8 cellular contexts compared by ENCODE assay signal in genomic region chr4:153127773-153128494, GRCh38.
DNase-seq lines count a peak whose midpoint lies in the region; ATAC-seq and TF ChIP-seq lines count a peak whose summit lies in the region.

No MANE protein-coding gene starts in this region.

- TF ChIP-seq CTCF in LNCaP clone FGC (IDR thresholded peaks at IDR 0.05; ENCODE audit: control insufficient read depth, extremely low read depth, insufficient read depth) = peak; percentile 77
- TF ChIP-seq CTCF in fibroblast of the aortic adventitia (IDR thresholded peaks at IDR 0.05; ENCODE audit: insufficient read depth, low read length) = peak; percentile 80
- peak; percentile 91 for TF ChIP-seq CTCF in neural crest cell (conservative IDR thresholded peaks at IDR 0.05)
- TF ChIP-seq CTCF in stomach (IDR thresholded peaks at IDR 0.05) = peak in 5 of 7 experiments; percentile 41 to 86 (median 80)

- peak; percentile 66 for ATAC-seq in GM21390 (IDR thresholded peaks at IDR 0.05; ENCODE audit: unreplicated experiment)

- H3K4me3 ChIP-seq in LNCaP clone FGC (ENCODE audit: low read depth, low read length) = no peak overlapping the region
- H3K4me3 ChIP-seq in fibroblast of the aortic adventitia (ENCODE audit: low read depth, low read length) = peak overlapping the region; percentile 6
- H3K4me3 ChIP-seq in stomach = peak overlapping the region in 2 of 4 donors; percentile 7 to 12

- WGBS in stomach, 5 donors = 16 to 20% (median 18%) methylated on average over 18 of the region's 18 CpGs

- intact Hi-C loops in stomach (cut with DNase I; ENCODE audit: low total_unique reads) = loop anchor here (5.0 to 10.0 kb wide), 2 partner anchors 46 to 283 kb away; no protein-coding TSS in a partner anchor

- H3K27ac ChIP-seq in stomach = no peak overlapping the region

- H3K27me3 ChIP-seq in stomach = no peaks in the 10 kb centered on the region

- DNase-seq in CD1c-positive myeloid dendritic cell (ENCODE audit: extremely low spot score) (peak; percentile 86), LNCaP clone FGC (ENCODE audit: low read depth) (peak; percentile 43), RKO (ENCODE audit: low spot score) (peak; percentile 82), fibroblast of the aortic adventitia (ENCODE audit: low read depth) (peak; percentile 90), neural crest cell (ENCODE audit: low read depth, low spot score) (peak; percentile 98), stomach (peak; percentile 92)
- DNase-seq in activated T-helper 1 cell treated with anti-CD3 and anti-CD28 coated beads, Interleukin-2, amount 50 U/mL, for 16 hours (ENCODE audit: low read depth in 1 of 2, low spot score in 1 of 2) = peak; percentile 70 to 71

- no peak for TF ChIP-seq POLR2A in stomach (IDR thresholded peaks at IDR 0.05)

- no peaks in the 10 kb centered on the region for H3K36me3 ChIP-seq in stomach

- peaks cover 15% of the 10 kb centered on the region for H3K4me1 Mint-ChIP-seq in neural crest cell

- H3K27me3 Mint-ChIP-seq in neural crest cell (ENCODE audit: low read depth) = no peaks in the 10 kb centered on the region

- no peaks in the 10 kb centered on the region for H3K36me3 Mint-ChIP-seq in neural crest cell (ENCODE audit: low read depth)

- H3K9me3 Mint-ChIP-seq in neural crest cell = peaks cover 6% of the 10 kb centered on the region

- H3K9me3 ChIP-seq in stomach = no peaks in the 10 kb centered on the region

- peak overlapping the region; percentile 65 for H3K4me3 Mint-ChIP-seq in neural crest cell

- H3K27ac Mint-ChIP-seq in neural crest cell (ENCODE audit: unreplicated experiment) = peak overlapping the region; percentile 99

- peaks cover 4 to 8% (median 6%) of the 10 kb centered on the region in 4 donors for H3K4me1 ChIP-seq in stomach

- no peak for TF ChIP-seq EP300 in stomach (IDR thresholded peaks at IDR 0.05)

Comparison
In these comparisons a context has a peak if more than half of its experiments do, and no peak if none do; other contexts are left out.
1. DNase-seq: peak in every context shown above with its lines; median percentile 98 in neural crest cell; 92 in stomach; 90 in fibroblast of the aortic adventitia; 86 in CD1c-positive myeloid dendritic cell; 82 in RKO; 70 in activated T-helper 1 cell treated with anti-CD3 and anti-CD28 coated beads, Interleukin-2, amount 50 U/mL, for 16 hours; 43 in LNCaP clone FGC.